In the genomic region with DNA sequence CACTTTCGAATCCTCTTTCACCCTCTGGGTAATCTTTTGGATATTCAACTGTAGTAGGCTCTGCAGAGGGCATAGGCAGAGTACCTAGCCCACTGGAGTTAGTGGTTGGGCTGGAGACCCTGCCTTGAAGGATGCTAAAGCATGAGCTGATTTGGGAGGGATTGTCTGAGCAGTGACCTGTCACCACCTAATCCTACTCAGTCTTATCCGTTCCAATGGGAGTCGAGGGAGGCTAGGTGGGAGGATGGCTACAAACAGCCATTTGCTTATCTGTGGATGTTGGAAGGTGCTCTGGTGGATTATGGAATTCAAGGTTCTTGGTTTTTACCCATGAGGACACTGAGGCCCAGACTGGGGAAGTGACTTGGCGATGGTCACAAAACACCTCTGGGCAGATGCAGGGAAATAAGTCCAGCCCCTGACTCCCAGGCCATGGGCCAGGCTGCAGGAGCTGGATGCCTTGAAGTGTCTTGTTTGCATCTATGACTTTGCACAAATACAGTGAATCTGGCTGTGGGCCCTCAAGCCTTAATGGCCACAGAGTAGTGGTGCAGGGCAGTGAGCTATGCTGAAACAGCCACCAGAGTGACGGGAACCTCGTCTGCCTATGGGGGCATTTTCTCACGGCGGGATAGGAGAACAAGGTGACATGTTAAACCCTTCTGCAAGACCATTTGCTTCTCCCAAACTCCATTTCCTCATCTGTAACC, we compare ENCODE assay signal across 8 cellular contexts. TPM values are rescaled to one million over a fixed set of nuclear protein-coding genes. Genes with fewer than 3 reads are reported as not detected.
DNase-seq lines count a peak whose midpoint lies in the region; ATAC-seq and TF ChIP-seq lines count a peak whose summit lies in the region.

No MANE protein-coding gene starts in this region.

- no peaks in the 10 kb centered on the region for H3K9me3 Mint-ChIP-seq in activated CD8-positive, alpha-beta memory T cell treated with anti-CD3 and anti-CD28 coated beads, Interleukin-2, amount 10 ng/mL, durations not matched to agents 7 days and 5 days (ENCODE audit: low read depth)
- H3K9me3 Mint-ChIP-seq in activated naive CD8-positive, alpha-beta T cell treated with anti-CD3 and anti-CD28 coated beads, Interleukin-2, amount 10 ng/mL, durations not matched to agents 7 days and 5 days = no peaks in the 10 kb centered on the region

- no peak for TF ChIP-seq CTCF in left lung (IDR thresholded peaks at IDR 0.05)

- peaks cover 22% of the 10 kb centered on the region for H3K36me3 Mint-ChIP-seq in activated CD8-positive, alpha-beta memory T cell treated with anti-CD3 and anti-CD28 coated beads, Interleukin-2, amount 10 ng/mL, durations not matched to agents 7 days and 5 days
- H3K36me3 Mint-ChIP-seq in activated naive CD8-positive, alpha-beta T cell treated with anti-CD3 and anti-CD28 coated beads, Interleukin-2, amount 10 ng/mL, durations not matched to agents 7 days and 5 days = peaks cover 13% of the 10 kb centered on the region

- H3K4me3 ChIP-seq in left lung (peak overlapping the region in 1 of 2 donors; percentile 60), thymus (ENCODE audit: low read length) (peak overlapping the region; percentile 86)

- H3K27ac ChIP-seq in left lung = peak overlapping the region; percentile 89 to 93
- peak overlapping the region; percentile 94 for H3K27ac ChIP-seq in thymus (ENCODE audit: low read depth)

- no peaks in the 10 kb centered on the region for H3K27me3 ChIP-seq in left lung
- no peaks in the 10 kb centered on the region for H3K27me3 ChIP-seq in thymus (ENCODE audit: control insufficient read depth, insufficient read depth)

- H3K27ac Mint-ChIP-seq in activated CD8-positive, alpha-beta memory T cell treated with anti-CD3 and anti-CD28 coated beads, Interleukin-2, amount 10 ng/mL, durations not matched to agents 7 days and 5 days = peak overlapping the region; percentile 89
- H3K27ac Mint-ChIP-seq in activated naive CD8-positive, alpha-beta T cell treated with anti-CD3 and anti-CD28 coated beads, Interleukin-2, amount 10 ng/mL, durations not matched to agents 7 days and 5 days = peak overlapping the region; percentile 93

- intact Hi-C loops in left lung (cut with DNase I) = loop anchor here in 1 of 2 donors (5.0 kb wide), 1 partner anchor 195 kb away; a partner anchor contains a TSS

- no peaks in the 10 kb centered on the region for H3K27me3 Mint-ChIP-seq in activated CD8-positive, alpha-beta memory T cell treated with anti-CD3 and anti-CD28 coated beads, Interleukin-2, amount 10 ng/mL, durations not matched to agents 7 days and 5 days
- no peaks in the 10 kb centered on the region for H3K27me3 Mint-ChIP-seq in activated naive CD8-positive, alpha-beta T cell treated with anti-CD3 and anti-CD28 coated beads, Interleukin-2, amount 10 ng/mL, durations not matched to agents 7 days and 5 days

- H3K4me1 Mint-ChIP-seq in activated CD8-positive, alpha-beta memory T cell treated with anti-CD3 and anti-CD28 coated beads, Interleukin-2, amount 10 ng/mL, durations not matched to agents 7 days and 5 days = peaks cover 45% of the 10 kb centered on the region
- peaks cover 30% of the 10 kb centered on the region for H3K4me1 Mint-ChIP-seq in activated naive CD8-positive, alpha-beta T cell treated with anti-CD3 and anti-CD28 coated beads, Interleukin-2, amount 10 ng/mL, durations not matched to agents 7 days and 5 days

- POLR2A ChIA-PET in activated naive CD8-positive, alpha-beta T cell treated with anti-CD3 and anti-CD28 coated beads, Interleukin-2, amount 10 ng/mL, durations not matched to agents 7 days and 5 days (lab: Charles Lee) = interaction anchor here (0.6 to 5.9 kb wide), 5 partner anchors 10 to 605 kb away, joined by 4 to 86 read pairs (median 4); a partner anchor contains a TSS

- 75% methylated on average over 8 of the region's 8 CpGs for WGBS in thymus

- CTCF ChIA-PET in activated CD8-positive, alpha-beta memory T cell treated with anti-CD3 and anti-CD28 coated beads, Interleukin-2, amount 10 ng/mL, durations not matched to agents 7 days and 5 days (lab: Charles Lee) = interaction anchor here (0.6 to 1.9 kb wide), 5 partner anchors 14 to 74 kb away, joined by 3 to 9 read pairs (median 4); no protein-coding TSS in a partner anchor

- H3K36me3 ChIP-seq in left lung (peaks cover 0 to 19% of the 10 kb centered on the region in 2 donors), thymus (ENCODE audit: control insufficient read depth, insufficient read depth) (peaks cover 25% of the 10 kb centered on the region)

- peak overlapping the region; percentile 78 for H3K4me3 Mint-ChIP-seq in activated CD8-positive, alpha-beta memory T cell treated with anti-CD3 and anti-CD28 coated beads, Interleukin-2, amount 10 ng/mL, durations not matched to agents 7 days and 5 days
- peak overlapping the region; percentile 90 for H3K4me3 Mint-ChIP-seq in activated naive CD8-positive, alpha-beta T cell treated with anti-CD3 and anti-CD28 coated beads, Interleukin-2, amount 10 ng/mL, durations not matched to agents 7 days and 5 days

- H3K4me1 ChIP-seq in left lung (peaks cover 31 to 67% of the 10 kb centered on the region in 2 donors), thymus (ENCODE audit: control insufficient read depth, insufficient read depth, low read length) (peaks cover 16% of the 10 kb centered on the region)

- DNase-seq in activated CD8-positive, alpha-beta memory T cell treated with anti-CD3 and anti-CD28 coated beads, Interleukin-2, amount 10 ng/mL, durations not matched to agents 7 days and 5 days = peak; percentile 55
- DNase-seq in activated CD8-positive, alpha-beta memory T cell treated with anti-CD3 and anti-CD28 coated beads for 24 hours = no peak
- peak; percentile 34 for DNase-seq in activated naive CD8-positive, alpha-beta T cell treated with anti-CD3 and anti-CD28 coated beads, Interleukin-2, amount 10 ng/mL, durations not matched to agents 7 days and 5 days
- DNase-seq in left lung = no peak
- no peak for DNase-seq in SW480 (ENCODE audit: low spot score)

- ATAC-seq in activated CD8-positive, alpha-beta memory T cell treated with anti-CD3 and anti-CD28 coated beads, Interleukin-2, amount 10 ng/mL, durations not matched to agents 7 days and 5 days = no peak
- no peak for ATAC-seq in activated naive CD8-positive, alpha-beta T cell treated with anti-CD3 and anti-CD28 coated beads, Interleukin-2, amount 10 ng/mL, durations not matched to agents 7 days and 5 days (ENCODE audit: low read depth)
- ATAC-seq in left lung = no peak
- no peak for ATAC-seq in HG03045 (IDR thresholded peaks at IDR 0.05; ENCODE audit: unreplicated experiment)
- no peak for ATAC-seq in HG03520 (IDR thresholded peaks at IDR 0.05; ENCODE audit: unreplicated experiment)

- H3K9me3 ChIP-seq in left lung = no peaks in the 10 kb centered on the region
- no peaks in the 10 kb centered on the region for H3K9me3 ChIP-seq in thymus (ENCODE audit: control insufficient read depth)

RNA-seq across cellular contexts. Expression of a gene that starts 3.7 kb away (rescaled TPM):
- total RNA-seq in activated CD8-positive, alpha-beta memory T cell treated with anti-CD3 and anti-CD28 coated beads, Interleukin-2, amount 10 ng/mL, durations not matched to agents 7 days and 5 days = 10 to 100 TPM; 76.3 to 79.3 TPM
- 10 to 100 TPM; 64.5 to 69.4 TPM for total RNA-seq in activated naive CD8-positive, alpha-beta T cell treated with anti-CD3 and anti-CD28 coated beads, Interleukin-2, amount 10 ng/mL, durations not matched to agents 7 days and 5 days
- total RNA-seq in left lung = 10 to 100 TPM; 39.7 to 42.4 TPM
- polyA plus RNA-seq in thymus = 21.5 TPM

RNA-seq across cellular contexts. Expression of a gene that starts 23.0 kb away (rescaled TPM):
- total RNA-seq in activated CD8-positive, alpha-beta memory T cell treated with anti-CD3 and anti-CD28 coated beads, Interleukin-2, amount 10 ng/mL, durations not matched to agents 7 days and 5 days = 10 to 100 TPM; 35.7 to 45.3 TPM
- 10 to 100 TPM; 40.7 to 41.1 TPM for total RNA-seq in activated naive CD8-positive, alpha-beta T cell treated with anti-CD3 and anti-CD28 coated beads, Interleukin-2, amount 10 ng/mL, durations not matched to agents 7 days and 5 days
- total RNA-seq in left lung = 10 to 100 TPM; 26.5 to 32.1 TPM
- polyA plus RNA-seq in thymus = 7.7 TPM

RNA-seq across cellular contexts. Expression of a gene that starts 48.8 kb away (rescaled TPM):
- total RNA-seq in activated CD8-positive, alpha-beta memory T cell treated with anti-CD3 and anti-CD28 coated beads, Interleukin-2, amount 10 ng/mL, durations not matched to agents 7 days and 5 days = 10 to 100 TPM in 1 of 2 experiments, 1 to 10 TPM in 1; 6.3 to 11.3 TPM
- 1 to 10 TPM; 5.3 to 5.5 TPM for total RNA-seq in activated naive CD8-positive, alpha-beta T cell treated with anti-CD3 and anti-CD28 coated beads, Interleukin-2, amount 10 ng/mL, durations not matched to agents 7 days and 5 days
- 10 to 100 TPM in 1 of 2 donors, 1 to 10 TPM in 1; 8.9 to 14.0 TPM for total RNA-seq in left lung
- 7.8 TPM for polyA plus RNA-seq in thymus

Comparison
In these comparisons a context has a peak if more than half of its experiments do, and no peak if none do; other contexts are left out.
1. DNase-seq: peak in activated CD8-positive, alpha-beta memory T cell treated with anti-CD3 and anti-CD28 coated beads, Interleukin-2, amount 10 ng/mL, durations not matched to agents 7 days and 5 days (single experiment) and activated naive CD8-positive, alpha-beta T cell treated with anti-CD3 and anti-CD28 coated beads, Interleukin-2, amount 10 ng/mL, durations not matched to agents 7 days and 5 days (single experiment); none in activated CD8-positive, alpha-beta memory T cell treated with anti-CD3 and anti-CD28 coated beads for 24 hours (single experiment), left lung (0 of 2) and SW480 (single experiment).